In genomic region chr14:70398706-70399431, GRCh38 we compare ENCODE assay signal across 24 cellular contexts. TPM values are rescaled to one million over a fixed set of nuclear protein-coding genes. Genes with fewer than 3 reads are reported as not detected.
A peak's percentile ranks its signal among the peaks of the same experiment; 100 is the strongest.
DNase-seq lines count a peak whose midpoint lies in the region; ATAC-seq and TF ChIP-seq lines count a peak whose summit lies in the region.
"Had no signal": no experiment of that assay in that cellular context is flagged by ENCODE, and none has a peak within 500 bp of the region (broad histone marks: within the 10 kb centered on the region; RNA-seq: fewer than 3 reads in every experiment).

No MANE protein-coding gene starts in this region.

- H3K4me3 Mint-ChIP-seq in natural killer cell treated with Interleukin-12 subunit alpha and Interleukin-12 subunit beta and Interleukin-15 and Interleukin-18, amount 100 ng/mL, for 72 hours = no peak overlapping the region
- no peak overlapping the region for H3K4me3 Mint-ChIP-seq in natural killer cell
- H3K4me3 Mint-ChIP-seq in endodermal cell = no peak overlapping the region
- H3K4me3 Mint-ChIP-seq in activated T-cell treated with anti-CD3 and anti-CD28 coated beads, Interleukin-2, amount 50 U/mL, for 72 hours = no peak overlapping the region
- H3K4me3 Mint-ChIP-seq: CD4-positive, alpha-beta memory T cell had no signal

- H3K4me3 ChIP-seq in endodermal cell (ENCODE audit: low read length) = no peak overlapping the region
- no peak overlapping the region for H3K4me3 ChIP-seq in trophoblast cell (ENCODE audit: low read depth, low read length)
- H3K4me3 ChIP-seq: SJSA1 had no signal

- H4K8ac ChIP-seq in trophoblast cell (ENCODE audit: low read depth, low read length) = no peak overlapping the region

- H3K4ac ChIP-seq in trophoblast cell (ENCODE audit: low read depth, low read length) = no peak overlapping the region

- no peak overlapping the region for H3K27ac ChIP-seq in endodermal cell (ENCODE audit: low read depth, low read length)
- no peak overlapping the region for H3K27ac ChIP-seq in trophoblast cell (ENCODE audit: low read depth, low read length)
- H3K27ac ChIP-seq: HL-60, SJSA1 had no signal

- no peaks in the 10 kb centered on the region for H3K79me2 ChIP-seq in trophoblast cell (ENCODE audit: control insufficient read depth, insufficient read depth, low read length, poor library complexity)

- DNase-seq in natural killer cell treated with Interleukin-12 subunit alpha and Interleukin-12 subunit beta and Interleukin-15 and Interleukin-18, amount 100 ng/mL, for 72 hours (ENCODE audit: low spot score) = no peak
- no peak for DNase-seq in natural killer cell
- DNase-seq in endodermal cell = peak; percentile 49
- DNase-seq in trophoblast cell = no peak
- DNase-seq in NCI-H774 (lab: John Stamatoyannopoulos, UW) = no peak
- DNase-seq in HEK293T (ENCODE audit: extremely low spot score) = no peak
- DNase-seq in COLO829 (ENCODE audit: low spot score) = no peak
- DNase-seq in activated T-cell treated with anti-CD3 and anti-CD28 coated beads, Interleukin-2, amount 50 U/mL, for 72 hours = no peak
- DNase-seq: C1 segment of cervical spinal cord; Caco-2; CD4-positive, alpha-beta memory T cell; GOT3; Karpas-422; NCI-H1105 treated with DMSO at 0.1 percent for 48 hours; NCI-H146; NCI-H1930; NCI-H446; NCI-H524 treated with DMSO at 0.1 percent for 48 hours; NCI-H82; NK-92 treated with Interleukin-12 subunit alpha and Interleukin-12 subunit beta, amount 100 ng/mL, for 24 hours; PC-3; Right ventricle myocardium superior had no signal

- H4K12ac ChIP-seq in trophoblast cell (ENCODE audit: low read depth, low read length) = peak overlapping the region; percentile 15

- no peak overlapping the region for H2BK5ac ChIP-seq in trophoblast cell (ENCODE audit: low read depth, low read length, poor library complexity)

- H3K9me3 ChIP-seq in endodermal cell (ENCODE audit: control insufficient read depth, low read length) (peaks cover 38% of the 10 kb centered on the region), trophoblast cell (ENCODE audit: insufficient read depth, low read depth, low read length) (no peaks in the 10 kb centered on the region)
- H3K9me3 ChIP-seq: Caco-2, SJSA1 had no signal

- TF ChIP-seq CTCF in natural killer cell (IDR thresholded peaks at IDR 0.05) (no peak), endodermal cell (conservative IDR thresholded peaks at IDR 0.05) (no peak)

- CTCF ChIA-PET in HEK293T (lab: Yijun Ruan, JAX) = no interaction called here

- H3K4me1 ChIP-seq in endodermal cell (ENCODE audit: control insufficient read depth, insufficient read depth, low read length) (peaks cover 16% of the 10 kb centered on the region), trophoblast cell (ENCODE audit: control insufficient read depth in 1 of 2, insufficient read depth in 2 of 2, low read length in 2 of 2) (no peaks in the 10 kb centered on the region)
- H3K4me1 ChIP-seq: SJSA1 had no signal

- H3K23ac ChIP-seq in trophoblast cell (ENCODE audit: low read length) = no peak overlapping the region

- no peak overlapping the region for H2AK5ac ChIP-seq in trophoblast cell (ENCODE audit: low read length)

- H3K9ac ChIP-seq in endodermal cell (ENCODE audit: extremely low read depth, low read length, poor library complexity, severe bottlenecking) = no peak overlapping the region
- H3K9ac ChIP-seq in trophoblast cell (ENCODE audit: low read length) = no peak overlapping the region

- POLR2A ChIA-PET in HEK293T (lab: Yijun Ruan, JAX) = no interaction called here

- H3K27ac Mint-ChIP-seq in natural killer cell treated with Interleukin-12 subunit alpha and Interleukin-12 subunit beta and Interleukin-15 and Interleukin-18, amount 100 ng/mL, for 72 hours = no peak overlapping the region
- H3K27ac Mint-ChIP-seq in natural killer cell = no peak overlapping the region
- no peak overlapping the region for H3K27ac Mint-ChIP-seq in endodermal cell
- H3K27ac Mint-ChIP-seq in activated T-cell treated with anti-CD3 and anti-CD28 coated beads, Interleukin-2, amount 50 U/mL, for 72 hours = no peak overlapping the region
- H3K27ac Mint-ChIP-seq: CD4-positive, alpha-beta memory T cell had no signal

- no peaks in the 10 kb centered on the region for H3K9me3 Mint-ChIP-seq in natural killer cell treated with Interleukin-12 subunit alpha and Interleukin-12 subunit beta and Interleukin-15 and Interleukin-18, amount 100 ng/mL, for 72 hours
- H3K9me3 Mint-ChIP-seq in natural killer cell = no peaks in the 10 kb centered on the region
- H3K9me3 Mint-ChIP-seq in endodermal cell = no peaks in the 10 kb centered on the region
- H3K9me3 Mint-ChIP-seq in activated T-cell treated with anti-CD3 and anti-CD28 coated beads, Interleukin-2, amount 50 U/mL, for 72 hours = no peaks in the 10 kb centered on the region
- H3K9me3 Mint-ChIP-seq: CD4-positive, alpha-beta memory T cell had no signal

- H4K91ac ChIP-seq in trophoblast cell (ENCODE audit: low read depth, low read length) = no peak overlapping the region

- no peaks in the 10 kb centered on the region for H3K79me1 ChIP-seq in trophoblast cell (ENCODE audit: low read length)

- H3K14ac ChIP-seq in trophoblast cell (ENCODE audit: low read length) = no peak overlapping the region

- peak; percentile 11 to 27 for ATAC-seq in natural killer cell treated with Interleukin-12 subunit alpha and Interleukin-12 subunit beta and Interleukin-15 and Interleukin-18, amount 100 ng/mL, for 72 hours
- no peak for ATAC-seq in natural killer cell
- no peak for ATAC-seq in activated T-cell treated with anti-CD3 and anti-CD28 coated beads, Interleukin-2, amount 50 U/mL, for 72 hours (replicated peaks in 1 of 2)
- ATAC-seq: PC-3 had no signal

- no peak overlapping the region for H3K4me2 ChIP-seq in trophoblast cell (ENCODE audit: low read length)

- intact Hi-C loops in natural killer cell (cut with micrococcal nuclease) = no loop called here

- H3K27me3 Mint-ChIP-seq in natural killer cell treated with Interleukin-12 subunit alpha and Interleukin-12 subunit beta and Interleukin-15 and Interleukin-18, amount 100 ng/mL, for 72 hours = no peaks in the 10 kb centered on the region
- no peaks in the 10 kb centered on the region for H3K27me3 Mint-ChIP-seq in natural killer cell (ENCODE audit: low read depth in 2 of 2)
- no peaks in the 10 kb centered on the region for H3K27me3 Mint-ChIP-seq in endodermal cell (ENCODE audit: insufficient read depth)
- H3K27me3 Mint-ChIP-seq in activated T-cell treated with anti-CD3 and anti-CD28 coated beads, Interleukin-2, amount 50 U/mL, for 72 hours (ENCODE audit: low read depth) = no peaks in the 10 kb centered on the region
- H3K27me3 Mint-ChIP-seq: CD4-positive, alpha-beta memory T cell had no signal

- 94 to 96% methylated on average over 5 to 22 of the region's 23 CpGs for WGBS in endodermal cell (ENCODE audit: insufficient coverage in 1 of 2, insufficient read length in 1 of 2), 2 experiments
- WGBS in trophoblast cell (ENCODE audit: extremely low coverage, insufficient coverage, insufficient read length) = no CpG with 5 or more reads among the region's 23 CpGs

- no peak overlapping the region for H2AFZ ChIP-seq in trophoblast cell (ENCODE audit: insufficient read depth, low read length, poor library complexity)

- H2BK12ac ChIP-seq in trophoblast cell (ENCODE audit: low read length) = no peak overlapping the region

- H3K4me1 Mint-ChIP-seq in natural killer cell treated with Interleukin-12 subunit alpha and Interleukin-12 subunit beta and Interleukin-15 and Interleukin-18, amount 100 ng/mL, for 72 hours (ENCODE audit: low read depth in 2 of 2) = peaks cover 0 to 9% of the 10 kb centered on the region in 2 donors
- H3K4me1 Mint-ChIP-seq in natural killer cell (peaks cover 17 to 20% of the 10 kb centered on the region in 2 donors), endodermal cell (peaks cover 26% of the 10 kb centered on the region)
- no peaks in the 10 kb centered on the region for H3K4me1 Mint-ChIP-seq in activated T-cell treated with anti-CD3 and anti-CD28 coated beads, Interleukin-2, amount 50 U/mL, for 72 hours (ENCODE audit: low read depth)

- H3K18ac ChIP-seq in trophoblast cell (ENCODE audit: low read length) = no peak overlapping the region

- H3K36me3 Mint-ChIP-seq in natural killer cell treated with Interleukin-12 subunit alpha and Interleukin-12 subunit beta and Interleukin-15 and Interleukin-18, amount 100 ng/mL, for 72 hours = no peaks in the 10 kb centered on the region
- no peaks in the 10 kb centered on the region for H3K36me3 Mint-ChIP-seq in natural killer cell
- H3K36me3 Mint-ChIP-seq in endodermal cell (ENCODE audit: low read depth) = peaks cover 24% of the 10 kb centered on the region
- no peaks in the 10 kb centered on the region for H3K36me3 Mint-ChIP-seq in activated T-cell treated with anti-CD3 and anti-CD28 coated beads, Interleukin-2, amount 50 U/mL, for 72 hours (ENCODE audit: insufficient read depth in 2 of 2)

- H3K36me3 ChIP-seq in endodermal cell (ENCODE audit: control insufficient read depth, insufficient read depth, low read length) = peaks cover 49% of the 10 kb centered on the region
- no peaks in the 10 kb centered on the region for H3K36me3 ChIP-seq in trophoblast cell (ENCODE audit: control insufficient read depth in 1 of 2, insufficient read depth in 2 of 2, low read length in 2 of 2)
- H3K36me3 ChIP-seq: SJSA1 had no signal

- H3K27me3 ChIP-seq in endodermal cell (ENCODE audit: control insufficient read depth, insufficient read depth, low read length, poor library complexity, severe bottlenecking) (no peaks in the 10 kb centered on the region), trophoblast cell (ENCODE audit: insufficient read depth, low read length) (no peaks in the 10 kb centered on the region)
- H3K27me3 ChIP-seq: SJSA1 had no signal

- no peak overlapping the region for H2BK120ac ChIP-seq in trophoblast cell (ENCODE audit: insufficient read depth, low read length, poor library complexity)

RNA-seq across cellular contexts. Expression of gene SYNJ2BP, which starts 18.0 kb away (rescaled TPM):
- total RNA-seq in natural killer cell treated with Interleukin-12 subunit alpha and Interleukin-12 subunit beta and Interleukin-15 and Interleukin-18, amount 100 ng/mL, for 72 hours = 10 to 100 TPM in 1 of 2 donors, 1 to 10 TPM in 1; 4.9 to 10.8 TPM
- 10 to 100 TPM in 2 of 3 donors, 1 to 10 TPM in 1; 9.1 to 16.6 (median 12.4) TPM for total RNA-seq in natural killer cell
- 10 to 100 TPM; 31.0 to 40.6 TPM for total RNA-seq in endodermal cell
- 17.6 TPM for polyA plus RNA-seq in endodermal cell (2013, experiment 1 of 2)
- 16.4 TPM for polyA plus RNA-seq in endodermal cell (2013, experiment 2 of 2)
- polyA plus RNA-seq in trophoblast cell (2013) = 12.2 and 12.8 TPM in 2 replicates
- total RNA-seq in activated T-cell treated with anti-CD3 and anti-CD28 coated beads, Interleukin-2, amount 50 U/mL, for 72 hours = 1 to 10 TPM; 3.3 to 4.4 TPM

RNA-seq across cellular contexts. Expression of gene COX16, which starts 39.4 kb away (rescaled TPM):
- total RNA-seq in natural killer cell treated with Interleukin-12 subunit alpha and Interleukin-12 subunit beta and Interleukin-15 and Interleukin-18, amount 100 ng/mL, for 72 hours = 10 to 100 TPM; 48.3 to 56.4 TPM
- total RNA-seq in natural killer cell (10 to 100 TPM; 14.8 to 24.7 (median 21.6) TPM), endodermal cell (10 to 100 TPM; 61.3 to 62.4 TPM)
- polyA plus RNA-seq in endodermal cell (2013, experiment 1 of 2) = 56.4 TPM
- polyA plus RNA-seq in endodermal cell (2013, experiment 2 of 2) = 58.0 TPM
- 64.5 and 66.7 TPM in 2 replicates for polyA plus RNA-seq in trophoblast cell (2013)
- total RNA-seq in activated T-cell treated with anti-CD3 and anti-CD28 coated beads, Interleukin-2, amount 50 U/mL, for 72 hours = 10 to 100 TPM; 39.2 to 39.3 TPM

RNA-seq across cellular contexts. Expression of gene ADAM21, which starts 53.1 kb away (rescaled TPM):
- total RNA-seq in natural killer cell treated with Interleukin-12 subunit alpha and Interleukin-12 subunit beta and Interleukin-15 and Interleukin-18, amount 100 ng/mL, for 72 hours = under 1 TPM in 1 of 2 donors, not detected in 1; 0.10 TPM
- total RNA-seq in natural killer cell = not detected
- under 1 TPM in 1 of 2 donors, not detected in 1; 0.18 TPM for total RNA-seq in endodermal cell
- polyA plus RNA-seq in endodermal cell (2013, experiment 1 of 2) = 0.14 TPM
- polyA plus RNA-seq in endodermal cell (2013, experiment 2 of 2) = 0.12 TPM
- polyA plus RNA-seq in trophoblast cell (2013) = 0.11 and 0.12 TPM in 2 replicates
- total RNA-seq in activated T-cell treated with anti-CD3 and anti-CD28 coated beads, Interleukin-2, amount 50 U/mL, for 72 hours = under 1 TPM in 1 of 2 donors, not detected in 1; 0.14 TPM
- total RNA-seq: Caco-2; CD4-positive, alpha-beta memory T cell had no signal

Comparison
In these comparisons a context has a peak if more than half of its experiments do, and no peak if none do; other contexts are left out.
1. ATAC-seq: peak in natural killer cell treated with Interleukin-12 subunit alpha and Interleukin-12 subunit beta and Interleukin-15 and Interleukin-18, amount 100 ng/mL, for 72 hours (2 of 2); none in natural killer cell (0 of 3) and activated T-cell treated with anti-CD3 and anti-CD28 coated beads, Interleukin-2, amount 50 U/mL, for 72 hours (0 of 2).